Comparison of ENCODE assay signal across 8 cellular contexts in the genomic region with DNA sequence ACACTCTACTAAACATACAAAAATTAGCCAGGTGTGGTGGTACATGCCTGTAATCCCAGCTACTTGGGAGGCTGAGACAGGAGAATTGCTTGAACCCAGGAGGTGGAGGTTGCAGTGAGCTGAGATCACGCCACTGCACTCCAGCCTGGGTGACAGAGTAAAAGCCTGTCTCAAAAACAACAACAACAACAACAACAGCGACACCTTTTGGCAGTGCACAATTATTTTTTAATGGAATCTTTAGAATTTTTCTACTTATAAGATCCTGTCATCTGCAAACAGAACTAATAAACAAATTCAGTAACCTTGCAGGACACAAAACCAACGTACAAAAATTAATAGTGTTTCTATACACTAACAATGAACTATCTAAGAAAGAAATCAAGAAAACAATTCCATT. TPM values are rescaled to one million over a fixed set of nuclear protein-coding genes. Genes with fewer than 3 reads are reported as not detected.
DNase-seq lines count a peak whose midpoint lies in the region; ATAC-seq, FAIRE-seq and TF ChIP-seq lines count a peak whose summit lies in the region.
"Not testable (repeated sequence)": the region's sequence is repeated elsewhere in the genome, so short reads cannot be mapped to it uniquely, and the experiment has no call there.

No MANE protein-coding gene starts in this region.

- H3K27ac Mint-ChIP-seq in H9; activated CD8-positive, alpha-beta T cell treated with anti-CD3 and anti-CD28 coated beads for 36 hours: not testable (repeated sequence)

- not testable (repeated sequence) for H4K8ac ChIP-seq in H9 (replicated peaks; ENCODE audit: insufficient read length, low read depth, low read length)

- not testable (repeated sequence) for ATAC-seq in activated CD8-positive, alpha-beta T cell treated with anti-CD3 and anti-CD28 coated beads for 36 hours

- not testable (repeated sequence) for DNase-seq in D721Med (ENCODE audit: insufficient read length, low spot score); H9; activated CD8-positive, alpha-beta T cell treated with anti-CD3 and anti-CD28 coated beads for 36 hours; kidney epithelial cell (ENCODE audit: low read depth)
- DNase-seq in NAMALWA (ENCODE audit: low spot score), result peak; percentile 56
- DNase-seq in epithelial cell of esophagus (ENCODE audit: low read depth), result peak; percentile 64
- DNase-seq in renal cortical epithelial cell (ENCODE audit: low read depth), result peak; percentile 52

- not testable (repeated sequence) for H3K4me1 Mint-ChIP-seq in H9; activated CD8-positive, alpha-beta T cell treated with anti-CD3 and anti-CD28 coated beads for 36 hours (ENCODE audit: low read depth)

- POLR2A ChIA-PET in activated CD8-positive, alpha-beta T cell treated with anti-CD3 and anti-CD28 coated beads for 36 hours (lab: Charles Lee), result not testable (repeated sequence)

- no CpG with 5 or more reads among the region's 3 CpGs for WGBS in H9 (ENCODE audit: extremely low coverage, insufficient read length, low lambda C conversion rate)

- not testable (repeated sequence) for FAIRE-seq in D721Med (lab: Jason Lieb, UNC)

- H4K20me1 ChIP-seq in H9 (ENCODE audit: control insufficient read depth, insufficient read depth, insufficient read length); OCI-LY3 (ENCODE audit: insufficient read depth, low read length): not testable (repeated sequence)

- not testable (repeated sequence) for H3K4me1 ChIP-seq in H9 (ENCODE audit: insufficient read depth, low read length); OCI-LY3 (ENCODE audit: low read length)

- not testable (repeated sequence) for H3K14ac ChIP-seq in H9 (ENCODE audit: insufficient read depth, low read length)

- H3K27me3 Mint-ChIP-seq in H9 (ENCODE audit: low read depth); activated CD8-positive, alpha-beta T cell treated with anti-CD3 and anti-CD28 coated beads for 36 hours: not testable (repeated sequence)

- not testable (repeated sequence) for H3K36me3 ChIP-seq in OCI-LY3 (replicated peaks; ENCODE audit: low read depth, low read length); kidney epithelial cell (ENCODE audit: control insufficient read depth, insufficient read depth, low read length)

- H3K79me1 ChIP-seq in H9 (ENCODE audit: insufficient read depth, low read depth, low read length, poor library complexity, severe bottlenecking), result not testable (repeated sequence)

- H3K56ac ChIP-seq in H9 (ENCODE audit: insufficient read length, low read depth, low read length), result not testable (repeated sequence)

- not testable (repeated sequence) for H3K23me2 ChIP-seq in H9 (ENCODE audit: insufficient read length, low read depth, low read length, poor library complexity, severe bottlenecking)

- intact Hi-C loops in activated CD8-positive, alpha-beta T cell treated with anti-CD3 and anti-CD28 coated beads for 36 hours (cut with micrococcal nuclease), result not testable (repeated sequence)

- not testable (repeated sequence) for H3K27ac ChIP-seq in H9 (ENCODE audit: insufficient read length, low read depth, low read length); OCI-LY3 (ENCODE audit: low read length)

- not testable (repeated sequence) for H3K79me2 ChIP-seq in H9 (ENCODE audit: insufficient read depth, low read length); OCI-LY3 (ENCODE audit: low read length)

- H2BK5ac ChIP-seq in H9 (ENCODE audit: insufficient read length, low read length), result not testable (repeated sequence)

- not testable (repeated sequence) for H3K36me3 Mint-ChIP-seq in H9 (ENCODE audit: insufficient read depth in 1 of 3, low read depth in 3 of 3); activated CD8-positive, alpha-beta T cell treated with anti-CD3 and anti-CD28 coated beads for 36 hours (ENCODE audit: low read depth)

- H3K9ac ChIP-seq in H9 (ENCODE audit: extremely low read depth, insufficient read length, low read length); OCI-LY3 (ENCODE audit: low read length): not testable (repeated sequence)

- H3K18ac ChIP-seq in H9 (ENCODE audit: insufficient read length, low read depth, low read length), result not testable (repeated sequence)

- not testable (repeated sequence) for H3T11ph ChIP-seq in H9 (ENCODE audit: low read length)

- H2BK120ac ChIP-seq in H9 (ENCODE audit: low read depth, low read length, poor library complexity, severe bottlenecking), result not testable (repeated sequence)

- not testable (repeated sequence) for H4K91ac ChIP-seq in H9 (ENCODE audit: insufficient read length, low read depth, low read length)

- H3K27me3 ChIP-seq in H9 (ENCODE audit: insufficient read depth, low read length); OCI-LY3 (ENCODE audit: low read depth, low read length); kidney epithelial cell (ENCODE audit: control insufficient read depth, insufficient read depth, low read length): not testable (repeated sequence)

- H3K9me3 ChIP-seq in H9 (ENCODE audit: control insufficient read depth, low read depth, low read length); OCI-LY3 (ENCODE audit: insufficient read depth, low read length): not testable (repeated sequence)

- H2BK12ac ChIP-seq in H9 (ENCODE audit: insufficient read length, low read depth, low read length), result not testable (repeated sequence)

- H2AK5ac ChIP-seq in H9 (ENCODE audit: insufficient read length, low read length), result not testable (repeated sequence)

- not testable (repeated sequence) for H3K23ac ChIP-seq in H9 (ENCODE audit: insufficient read length, low read depth, low read length)

- not testable (repeated sequence) for H3K4me3 ChIP-seq in OCI-LY3 (ENCODE audit: low read length); epithelial cell of esophagus (ENCODE audit: low read length); kidney epithelial cell (ENCODE audit: low read depth, low read length)

- CTCF ChIA-PET in activated CD8-positive, alpha-beta T cell treated with anti-CD3 and anti-CD28 coated beads for 36 hours (lab: Charles Lee), result not testable (repeated sequence)

- not testable (repeated sequence) for H3K9me3 Mint-ChIP-seq in H9; activated CD8-positive, alpha-beta T cell treated with anti-CD3 and anti-CD28 coated beads for 36 hours

- not testable (repeated sequence) for H2AFZ ChIP-seq in H9 (ENCODE audit: low read length); OCI-LY3 (ENCODE audit: low read depth, low read length)

- peak; percentile 45 for TF ChIP-seq CTCF in D721Med (IDR thresholded peaks at IDR 0.05; ENCODE audit: insufficient read depth, missing control alignments)
- peak; percentile 82 for TF ChIP-seq CTCF in H9 (conservative IDR thresholded peaks at IDR 0.05)
- peak; percentile 46 for TF ChIP-seq CTCF in OCI-LY3 (IDR thresholded peaks at IDR 0.05; ENCODE audit: low read depth, low read length)
- TF ChIP-seq CTCF in activated CD8-positive, alpha-beta T cell treated with anti-CD3 and anti-CD28 coated beads for 36 hours (IDR thresholded peaks at IDR 0.05), result peak; percentile 30
- TF ChIP-seq CTCF in epithelial cell of esophagus (IDR thresholded peaks at IDR 0.05; ENCODE audit: insufficient read depth, low read depth, low read length, missing control alignments), result peak; percentile 43
- peak; percentile 23 for TF ChIP-seq CTCF in kidney epithelial cell (IDR thresholded peaks at IDR 0.05; ENCODE audit: insufficient read depth, low read length, poor library complexity, severe bottlenecking)

- H3K4me2 ChIP-seq in H9 (ENCODE audit: insufficient read depth, insufficient read length, low read length); OCI-LY3 (ENCODE audit: low read length): not testable (repeated sequence)

- not testable (repeated sequence) for H2BK20ac ChIP-seq in H9 (ENCODE audit: low read depth, low read length, poor library complexity, severe bottlenecking)

- not testable (repeated sequence) for H3K4me3 Mint-ChIP-seq in H9; activated CD8-positive, alpha-beta T cell treated with anti-CD3 and anti-CD28 coated beads for 36 hours

- not testable (repeated sequence) for H3K4ac ChIP-seq in H9 (ENCODE audit: low read depth, low read length)

- not testable (repeated sequence) for H4K5ac ChIP-seq in H9 (ENCODE audit: insufficient read length, low read depth, low read length)

- H2BK15ac ChIP-seq in H9 (ENCODE audit: low read depth, low read length), result not testable (repeated sequence)

RNA-seq across cellular contexts. Expression of a gene that starts 10.6 kb away (rescaled TPM):
- total RNA-seq in H9 (2021) (0.81 and 0.83 TPM in 2 replicates), kidney epithelial cell (1.2 and 1.6 TPM in 2 replicates), renal cortical epithelial cell (0.99 and 1.2 TPM in 2 replicates)
- total RNA-seq in activated CD8-positive, alpha-beta T cell treated with anti-CD3 and anti-CD28 coated beads for 36 hours, result not detected

RNA-seq across cellular contexts. Expression of a gene that starts 33.5 kb away (rescaled TPM):
- 48.8 and 51.3 TPM in 2 replicates for total RNA-seq in H9 (2021)
- 10 to 100 TPM; 44.9 to 45.0 TPM for total RNA-seq in activated CD8-positive, alpha-beta T cell treated with anti-CD3 and anti-CD28 coated beads for 36 hours
- 70.8 and 92.0 TPM in 2 replicates for total RNA-seq in kidney epithelial cell
- total RNA-seq in renal cortical epithelial cell, result 60.4 and 88.6 TPM in 2 replicates

RNA-seq across cellular contexts. Expression of a gene that starts 55.7 kb away (rescaled TPM):
- total RNA-seq in H9 (2021) (3.1 and 4.0 TPM in 2 replicates), kidney epithelial cell (5.9 and 14.4 TPM in 2 replicates), renal cortical epithelial cell (8.5 and 34.6 TPM in 2 replicates)
- total RNA-seq in activated CD8-positive, alpha-beta T cell treated with anti-CD3 and anti-CD28 coated beads for 36 hours, result 10 to 100 TPM; 16.1 to 16.6 TPM

Comparison
In these comparisons a context has a peak if more than half of its experiments do, and no peak if none do; other contexts are left out.
1. CTCF ChIP-seq: peak in every context shown above with its lines; median percentile 82 in H9; 46 in OCI-LY3; 45 in D721Med; 43 in epithelial cell of esophagus; 30 in activated CD8-positive, alpha-beta T cell treated with anti-CD3 and anti-CD28 coated beads for 36 hours; 23 in kidney epithelial cell.